Comparison of ENCODE assay signal across 12 cellular contexts in the genomic region with DNA sequence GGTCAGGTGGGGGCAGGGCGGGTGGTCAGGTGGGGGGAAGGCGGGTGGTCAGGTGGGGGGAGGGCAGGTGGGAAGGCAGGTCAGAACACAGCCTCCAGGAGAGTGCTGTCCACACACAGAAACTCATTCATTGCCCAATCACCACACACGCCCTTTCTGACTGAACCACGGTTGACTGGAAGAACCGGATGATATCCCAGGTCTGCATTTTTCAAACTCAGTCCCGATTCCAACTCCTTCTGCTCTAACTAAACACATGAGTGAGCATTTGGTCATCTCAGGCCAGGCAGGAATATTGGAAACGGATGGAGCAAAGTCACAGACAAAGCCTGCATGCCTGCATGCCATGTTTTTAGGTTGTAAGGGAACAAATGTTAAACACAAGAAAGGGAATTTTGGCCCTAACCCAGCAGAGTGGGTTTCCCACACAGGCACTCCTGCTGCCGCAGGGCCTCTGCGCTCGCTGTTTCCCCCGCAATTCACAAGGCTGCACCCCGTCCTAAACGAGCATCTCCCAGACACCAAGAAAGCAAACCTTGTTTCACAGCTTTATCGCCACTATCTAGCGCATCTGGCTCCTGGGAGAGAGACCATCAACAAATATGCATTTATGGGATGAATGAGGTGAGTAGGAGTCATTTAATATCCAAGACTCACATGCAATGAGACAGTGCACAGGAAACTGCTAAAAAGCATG.
DNase-seq lines count a peak whose midpoint lies in the region; ATAC-seq and TF ChIP-seq lines count a peak whose summit lies in the region.
"Had no signal": no experiment of that assay in that cellular context is flagged by ENCODE, and none has a peak within 500 bp of the region (broad histone marks: within the 10 kb centered on the region; RNA-seq: fewer than 3 reads in every experiment).

No MANE protein-coding gene starts in this region.

- ATAC-seq in DND-41 (ENCODE audit: insufficient read depth, low read depth) (no peak), GM19023 (IDR thresholded peaks at IDR 0.05; ENCODE audit: unreplicated experiment) (no peak)
- ATAC-seq: K562; stimulated activated naive CD8-positive, alpha-beta T cell treated with anti-CD3 and anti-CD28 coated beads, Interleukin-15, Interleukin-2, amounts not matched to agents 100 U/mL and 50 U/mL, for 24 hours had no signal

- peaks cover 10% of the 10 kb centered on the region for H3K4me1 Mint-ChIP-seq in endothelial cell (ENCODE audit: unreplicated experiment)
- H3K4me1 Mint-ChIP-seq in neural crest cell = peaks cover 60% of the 10 kb centered on the region

- H3K4me2 ChIP-seq in DND-41 (ENCODE audit: insufficient read depth, low read length) = no peak overlapping the region
- no peak overlapping the region for H3K4me2 ChIP-seq in smooth muscle cell

- H3K36me3 Mint-ChIP-seq in endothelial cell (ENCODE audit: low read depth, unreplicated experiment) (peaks cover 19% of the 10 kb centered on the region), neural crest cell (ENCODE audit: low read depth) (peaks cover 12% of the 10 kb centered on the region)

- H2AFZ ChIP-seq in DND-41 (ENCODE audit: low read depth, low read length) (no peak overlapping the region), smooth muscle cell (ENCODE audit: low read depth) (no peak overlapping the region)

- H3K27ac Mint-ChIP-seq in endothelial cell (ENCODE audit: unreplicated experiment) = peak overlapping the region; percentile 3
- H3K27ac Mint-ChIP-seq in neural crest cell (ENCODE audit: unreplicated experiment) = no peak overlapping the region

- H3K27ac ChIP-seq in DND-41 (ENCODE audit: low read length) (peak overlapping the region; percentile 65), smooth muscle cell (ENCODE audit: low read depth) (no peak overlapping the region), coronary artery (no peak overlapping the region)

- H3K4me1 ChIP-seq in DND-41 (ENCODE audit: insufficient read depth, low read length) (peaks cover 67% of the 10 kb centered on the region), smooth muscle cell (ENCODE audit: low read depth) (no peaks in the 10 kb centered on the region)

- H3K27me3 ChIP-seq in DND-41 (ENCODE audit: insufficient read depth, low read length, poor library complexity) (no peaks in the 10 kb centered on the region), smooth muscle cell (ENCODE audit: low read depth) (no peaks in the 10 kb centered on the region)

- H3K36me3 ChIP-seq in DND-41 (ENCODE audit: insufficient read depth, low read length) = no peaks in the 10 kb centered on the region
- H3K36me3 ChIP-seq in smooth muscle cell (ENCODE audit: low read depth) = no peaks in the 10 kb centered on the region

- peaks cover 12% of the 10 kb centered on the region for H3K27me3 Mint-ChIP-seq in endothelial cell (ENCODE audit: unreplicated experiment)
- H3K27me3 Mint-ChIP-seq in neural crest cell (ENCODE audit: low read depth) = peaks cover 4% of the 10 kb centered on the region

- H3K9me3 Mint-ChIP-seq in endothelial cell (ENCODE audit: unreplicated experiment) = no peaks in the 10 kb centered on the region
- H3K9me3 Mint-ChIP-seq in neural crest cell = no peaks in the 10 kb centered on the region

- DNase-seq in DND-41 (no peak), NB4 (ENCODE audit: low read depth) (peak; percentile 34), endothelial cell (ENCODE audit: low spot score) (no peak), neural crest cell (ENCODE audit: low read depth, low spot score) (no peak), smooth muscle cell (lab: John Stamatoyannopoulos, UW; ENCODE audit: unreplicated experiment) (no peak), GM13976 (ENCODE audit: low spot score) (no peak), coronary artery (ENCODE audit: low spot score) (no peak)
- DNase-seq: activated CD4-positive, alpha-beta T cell treated with anti-CD3 and anti-CD28 coated beads for 1 hour; COR-L47; stimulated activated naive CD8-positive, alpha-beta T cell treated with anti-CD3 and anti-CD28 coated beads, Interleukin-15, Interleukin-2, amounts not matched to agents 100 U/mL and 50 U/mL, for 24 hours had no signal

- no peaks in the 10 kb centered on the region for H3K9me3 ChIP-seq in DND-41 (ENCODE audit: insufficient read depth, low read length, severe bottlenecking)
- H3K9me3 ChIP-seq in smooth muscle cell (replicated peaks; ENCODE audit: low read depth) = no peaks in the 10 kb centered on the region

- no peak for TF ChIP-seq CTCF in DND-41 (IDR thresholded peaks at IDR 0.05; ENCODE audit: borderline replicate concordance, extremely low read depth, low read length, poor library complexity, severe bottlenecking)
- TF ChIP-seq CTCF in NB4 (IDR thresholded peaks at IDR 0.05; ENCODE audit: low read depth, low read length) = no peak
- no peak for TF ChIP-seq CTCF in endothelial cell (IDR thresholded peaks at IDR 0.05; ENCODE audit: unreplicated experiment)
- TF ChIP-seq CTCF in neural crest cell (conservative IDR thresholded peaks at IDR 0.05) = no peak
- no peak for TF ChIP-seq CTCF in smooth muscle cell (IDR thresholded peaks at IDR 0.05; ENCODE audit: borderline replicate concordance, insufficient read depth, poor library complexity, severe bottlenecking)
- TF ChIP-seq CTCF in GM13976 (IDR thresholded peaks at IDR 0.05; ENCODE audit: borderline replicate concordance, control extremely low read depth, extremely low read depth, insufficient read depth, missing control alignments) = no peak
- TF ChIP-seq CTCF in coronary artery (IDR thresholded peaks at IDR 0.05) = no peak

- WGBS in smooth muscle cell (ENCODE audit: low lambda C conversion rate) = 82% methylated on average over 13 of the region's 15 CpGs

- H3K79me2 ChIP-seq in DND-41 (ENCODE audit: insufficient read depth, low read length) = no peaks in the 10 kb centered on the region
- H3K79me2 ChIP-seq in smooth muscle cell (ENCODE audit: low read depth) = peaks cover 61% of the 10 kb centered on the region

- H3F3A ChIP-seq in smooth muscle cell (ENCODE audit: low read depth) = peaks cover 12% of the 10 kb centered on the region

- H3K9ac ChIP-seq in DND-41 (ENCODE audit: low read depth, low read length) (no peak overlapping the region), smooth muscle cell (ENCODE audit: low read depth) (no peak overlapping the region)

- peak overlapping the region; percentile 67 for H3K4me3 Mint-ChIP-seq in endothelial cell (ENCODE audit: unreplicated experiment)
- H3K4me3 Mint-ChIP-seq in neural crest cell = peak overlapping the region; percentile 33

- TF ChIP-seq POLR2A in NB4 (IDR thresholded peaks at IDR 0.05; ENCODE audit: extremely low read depth, insufficient read length) = no peak

- in situ Hi-C loops in GM13976 (cut with MboI; ENCODE audit: low sequenced_read_pairs, unreplicated experiment) = loop anchor here (5.0 kb wide), 1 partner anchor 312 kb away; no protein-coding TSS in a partner anchor

- H3K4me3 ChIP-seq in DND-41 (ENCODE audit: low read depth in 1 of 2, low read length in 2 of 2) (no peak overlapping the region), NB4 (ENCODE audit: low read depth, low read length) (no peak overlapping the region), smooth muscle cell (no peak overlapping the region), coronary artery (no peak overlapping the region)
- H3K4me3 ChIP-seq: K562 had no signal

- H4K20me1 ChIP-seq in DND-41 (ENCODE audit: insufficient read depth, low read length) (no peaks in the 10 kb centered on the region), smooth muscle cell (ENCODE audit: low read depth) (peaks cover 78% of the 10 kb centered on the region)
